In the genomic region with DNA sequence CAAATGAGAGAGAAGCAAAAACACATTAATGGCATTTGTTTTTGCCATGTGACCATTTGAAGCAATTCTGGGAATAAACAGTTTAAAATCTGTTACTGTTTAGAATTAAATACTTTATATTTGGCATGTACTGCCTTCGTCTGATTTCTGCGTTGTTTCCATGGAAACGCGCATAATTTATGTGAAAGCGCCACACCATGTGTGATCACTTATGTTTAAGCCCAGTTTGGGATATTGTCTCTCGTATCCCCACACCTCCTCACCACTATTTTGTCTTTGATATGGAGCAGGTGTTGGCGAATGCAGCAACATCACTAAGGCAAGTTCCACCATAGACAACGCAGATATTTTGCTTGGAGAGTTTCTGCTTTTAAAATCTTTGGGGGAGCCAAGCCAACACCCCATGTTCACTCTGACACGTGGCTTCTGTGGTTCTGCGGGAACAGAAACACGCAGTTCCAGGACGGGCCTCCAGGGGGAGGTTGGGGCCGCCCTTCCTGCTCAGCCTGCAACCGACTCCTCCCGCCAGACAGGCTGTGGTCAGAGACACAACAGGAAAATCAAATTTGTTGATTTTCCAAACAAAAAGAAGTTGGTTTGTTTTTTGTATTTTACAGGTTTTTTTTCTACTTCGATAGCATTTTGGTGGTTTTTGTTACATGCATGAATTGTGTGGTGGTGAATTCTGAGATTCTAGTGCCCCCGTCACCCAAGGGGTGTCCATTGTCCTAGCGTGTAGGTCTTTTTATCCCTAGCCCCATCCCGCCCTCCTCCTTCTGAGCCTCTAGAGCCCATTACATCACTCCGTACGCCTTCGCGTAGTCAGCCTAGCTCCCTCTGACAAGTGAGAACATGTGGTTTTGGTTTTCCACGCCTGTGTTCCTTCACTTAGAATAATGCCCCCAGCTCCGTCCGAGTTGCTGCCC, we compare ENCODE assay signal across 1 cellular context.
TF ChIP-seq lines count a peak whose summit lies in the region.

No MANE protein-coding gene starts in this region.

TF ChIP-seq in K562, 482 proteins besides CTCF, POLR2A, EP300 and RAD21 (continued from another document and continues in another):
- no peak for TF ChIP-seq MECOM (CRISPR knock-in tag; IDR thresholded peaks at IDR 0.05)
- TF ChIP-seq RBM22 (IDR thresholded peaks at IDR 0.05; ENCODE audit: low read depth, low read length, poor library complexity, severe bottlenecking): no peak
- TF ChIP-seq, protein P1, sequence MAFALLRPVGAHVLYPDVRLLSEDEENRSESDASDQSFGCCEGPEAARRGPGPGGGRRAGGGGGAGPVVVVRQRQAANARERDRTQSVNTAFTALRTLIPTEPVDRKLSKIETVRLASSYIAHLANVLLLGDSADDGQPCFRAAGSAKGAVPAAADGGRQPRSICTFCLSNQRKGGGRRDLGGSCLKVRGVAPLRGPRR (CRISPR knock-in tag; IDR thresholded peaks at IDR 0.05): no peak
- no peak for TF ChIP-seq NR1H2 (CRISPR knock-in tag; IDR thresholded peaks at IDR 0.05)
- no peak for TF ChIP-seq HMG20A (CRISPR knock-in tag; conservative IDR thresholded peaks at IDR 0.05)
- TF ChIP-seq IFI16 (CRISPR knock-in tag; IDR thresholded peaks at IDR 0.05): no peak
- TF ChIP-seq HDAC1 (IDR thresholded peaks at IDR 0.05): no peak
- TF ChIP-seq ZBTB17 (CRISPR knock-in tag; IDR thresholded peaks at IDR 0.05): no peak
- TF ChIP-seq TARDBP (IDR thresholded peaks at IDR 0.05): no peak
- TF ChIP-seq, protein P2, sequence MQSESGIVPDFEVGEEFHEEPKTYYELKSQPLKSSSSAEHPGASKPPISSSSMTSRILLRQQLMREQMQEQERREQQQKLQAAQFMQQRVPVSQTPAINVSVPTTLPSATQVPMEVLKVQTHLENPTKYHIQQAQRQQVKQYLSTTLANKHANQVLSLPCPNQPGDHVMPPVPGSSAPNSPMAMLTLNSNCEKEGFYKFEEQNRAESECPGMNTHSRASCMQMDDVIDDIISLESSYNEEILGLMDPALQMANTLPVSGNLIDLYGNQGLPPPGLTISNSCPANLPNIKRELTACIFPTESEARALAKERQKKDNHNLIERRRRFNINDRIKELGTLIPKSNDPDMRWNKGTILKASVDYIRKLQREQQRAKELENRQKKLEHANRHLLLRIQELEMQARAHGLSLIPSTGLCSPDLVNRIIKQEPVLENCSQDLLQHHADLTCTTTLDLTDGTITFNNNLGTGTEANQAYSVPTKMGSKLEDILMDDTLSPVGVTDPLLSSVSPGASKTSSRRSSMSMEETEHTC (IDR thresholded peaks at IDR 0.05): no peak
- TF ChIP-seq, protein P3, sequence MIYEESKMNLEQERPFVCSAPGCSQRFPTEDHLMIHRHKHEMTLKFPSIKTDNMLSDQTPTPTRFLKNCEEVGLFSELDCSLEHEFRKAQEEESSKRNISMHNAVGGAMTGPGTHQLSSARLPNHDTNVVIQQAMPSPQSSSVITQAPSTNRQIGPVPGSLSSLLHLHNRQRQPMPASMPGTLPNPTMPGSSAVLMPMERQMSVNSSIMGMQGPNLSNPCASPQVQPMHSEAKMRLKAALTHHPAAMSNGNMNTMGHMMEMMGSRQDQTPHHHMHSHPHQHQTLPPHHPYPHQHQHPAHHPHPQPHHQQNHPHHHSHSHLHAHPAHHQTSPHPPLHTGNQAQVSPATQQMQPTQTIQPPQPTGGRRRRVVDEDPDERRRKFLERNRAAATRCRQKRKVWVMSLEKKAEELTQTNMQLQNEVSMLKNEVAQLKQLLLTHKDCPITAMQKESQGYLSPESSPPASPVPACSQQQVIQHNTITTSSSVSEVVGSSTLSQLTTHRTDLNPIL (CRISPR knock-in tag; IDR thresholded peaks at IDR 0.05): no peak
- TF ChIP-seq, protein P4, sequence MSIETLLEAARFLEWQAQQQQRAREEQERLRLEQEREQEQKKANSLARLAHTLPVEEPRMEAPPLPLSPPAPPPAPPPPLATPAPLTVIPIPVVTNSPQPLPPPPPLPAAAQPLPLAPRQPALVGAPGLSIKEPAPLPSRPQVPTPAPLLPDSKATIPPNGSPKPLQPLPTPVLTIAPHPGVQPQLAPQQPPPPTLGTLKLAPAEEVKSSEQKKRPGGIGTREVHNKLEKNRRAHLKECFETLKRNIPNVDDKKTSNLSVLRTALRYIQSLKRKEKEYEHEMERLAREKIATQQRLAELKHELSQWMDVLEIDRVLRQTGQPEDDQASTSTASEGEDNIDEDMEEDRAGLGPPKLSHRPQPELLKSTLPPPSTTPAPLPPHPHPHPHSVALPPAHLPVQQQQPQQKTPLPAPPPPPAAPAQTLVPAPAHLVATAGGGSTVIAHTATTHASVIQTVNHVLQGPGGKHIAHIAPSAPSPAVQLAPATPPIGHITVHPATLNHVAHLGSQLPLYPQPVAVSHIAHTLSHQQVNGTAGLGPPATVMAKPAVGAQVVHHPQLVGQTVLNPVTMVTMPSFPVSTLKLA (conservative IDR thresholded peaks at IDR 0.05): peak; percentile 79 to 83
- TF ChIP-seq, protein P5, sequence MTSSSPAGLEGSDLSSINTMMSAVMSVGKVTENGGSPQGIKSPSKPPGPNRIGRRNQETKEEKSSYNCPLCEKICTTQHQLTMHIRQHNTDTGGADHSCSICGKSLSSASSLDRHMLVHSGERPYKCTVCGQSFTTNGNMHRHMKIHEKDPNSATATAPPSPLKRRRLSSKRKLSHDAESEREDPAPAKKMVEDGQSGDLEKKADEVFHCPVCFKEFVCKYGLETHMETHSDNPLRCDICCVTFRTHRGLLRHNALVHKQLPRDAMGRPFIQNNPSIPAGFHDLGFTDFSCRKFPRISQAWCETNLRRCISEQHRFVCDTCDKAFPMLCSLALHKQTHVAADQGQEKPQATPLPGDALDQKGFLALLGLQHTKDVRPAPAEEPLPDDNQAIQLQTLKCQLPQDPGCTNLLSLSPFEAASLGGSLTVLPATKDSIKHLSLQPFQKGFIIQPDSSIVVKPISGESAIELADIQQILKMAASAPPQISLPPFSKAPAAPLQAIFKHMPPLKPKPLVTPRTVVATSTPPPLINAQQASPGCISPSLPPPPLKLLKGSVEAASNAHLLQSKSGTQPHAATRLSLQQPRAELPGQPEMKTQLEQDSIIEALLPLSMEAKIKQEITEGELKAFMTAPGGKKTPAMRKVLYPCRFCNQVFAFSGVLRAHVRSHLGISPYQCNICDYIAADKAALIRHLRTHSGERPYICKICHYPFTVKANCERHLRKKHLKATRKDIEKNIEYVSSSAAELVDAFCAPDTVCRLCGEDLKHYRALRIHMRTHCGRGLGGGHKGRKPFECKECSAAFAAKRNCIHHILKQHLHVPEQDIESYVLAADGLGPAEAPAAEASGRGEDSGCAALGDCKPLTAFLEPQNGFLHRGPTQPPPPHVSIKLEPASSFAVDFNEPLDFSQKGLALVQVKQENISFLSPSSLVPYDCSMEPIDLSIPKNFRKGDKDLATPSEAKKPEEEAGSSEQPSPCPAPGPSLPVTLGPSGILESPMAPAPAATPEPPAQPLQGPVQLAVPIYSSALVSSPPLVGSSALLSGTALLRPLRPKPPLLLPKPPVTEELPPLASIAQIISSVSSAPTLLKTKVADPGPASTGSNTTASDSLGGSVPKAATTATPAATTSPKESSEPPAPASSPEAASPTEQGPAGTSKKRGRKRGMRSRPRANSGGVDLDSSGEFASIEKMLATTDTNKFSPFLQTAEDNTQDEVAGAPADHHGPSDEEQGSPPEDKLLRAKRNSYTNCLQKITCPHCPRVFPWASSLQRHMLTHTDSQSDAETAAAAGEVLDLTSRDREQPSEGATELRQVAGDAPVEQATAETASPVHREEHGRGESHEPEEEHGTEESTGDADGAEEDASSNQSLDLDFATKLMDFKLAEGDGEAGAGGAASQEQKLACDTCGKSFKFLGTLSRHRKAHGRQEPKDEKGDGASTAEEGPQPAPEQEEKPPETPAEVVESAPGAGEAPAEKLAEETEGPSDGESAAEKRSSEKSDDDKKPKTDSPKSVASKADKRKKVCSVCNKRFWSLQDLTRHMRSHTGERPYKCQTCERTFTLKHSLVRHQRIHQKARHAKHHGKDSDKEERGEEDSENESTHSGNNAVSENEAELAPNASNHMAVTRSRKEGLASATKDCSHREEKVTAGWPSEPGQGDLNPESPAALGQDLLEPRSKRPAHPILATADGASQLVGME (CRISPR knock-in tag; IDR thresholded peaks at IDR 0.05): no peak
- no peak for TF ChIP-seq SMAD2 (IDR thresholded peaks at IDR 0.05; ENCODE audit: low read depth, low read length)
- TF ChIP-seq, protein P6, sequence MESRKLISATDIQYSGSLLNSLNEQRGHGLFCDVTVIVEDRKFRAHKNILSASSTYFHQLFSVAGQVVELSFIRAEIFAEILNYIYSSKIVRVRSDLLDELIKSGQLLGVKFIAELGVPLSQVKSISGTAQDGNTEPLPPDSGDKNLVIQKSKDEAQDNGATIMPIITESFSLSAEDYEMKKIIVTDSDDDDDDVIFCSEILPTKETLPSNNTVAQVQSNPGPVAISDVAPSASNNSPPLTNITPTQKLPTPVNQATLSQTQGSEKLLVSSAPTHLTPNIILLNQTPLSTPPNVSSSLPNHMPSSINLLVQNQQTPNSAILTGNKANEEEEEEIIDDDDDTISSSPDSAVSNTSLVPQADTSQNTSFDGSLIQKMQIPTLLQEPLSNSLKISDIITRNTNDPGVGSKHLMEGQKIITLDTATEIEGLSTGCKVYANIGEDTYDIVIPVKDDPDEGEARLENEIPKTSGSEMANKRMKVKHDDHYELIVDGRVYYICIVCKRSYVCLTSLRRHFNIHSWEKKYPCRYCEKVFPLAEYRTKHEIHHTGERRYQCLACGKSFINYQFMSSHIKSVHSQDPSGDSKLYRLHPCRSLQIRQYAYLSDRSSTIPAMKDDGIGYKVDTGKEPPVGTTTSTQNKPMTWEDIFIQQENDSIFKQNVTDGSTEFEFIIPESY (CRISPR knock-in tag; IDR thresholded peaks at IDR 0.05): 0 out of 2 replicates have a peak, but pooled peaks have one; percentile 20
- no peak for TF ChIP-seq SNRNP70 (optimal IDR thresholded peaks at IDR 0.05; ENCODE audit: low read depth, low read length)
- no peak for TF ChIP-seq KDM4B (IDR thresholded peaks at IDR 0.05; ENCODE audit: borderline replicate concordance in 2 of 2, low read depth in 1 of 2)
- TF ChIP-seq, protein P7, sequence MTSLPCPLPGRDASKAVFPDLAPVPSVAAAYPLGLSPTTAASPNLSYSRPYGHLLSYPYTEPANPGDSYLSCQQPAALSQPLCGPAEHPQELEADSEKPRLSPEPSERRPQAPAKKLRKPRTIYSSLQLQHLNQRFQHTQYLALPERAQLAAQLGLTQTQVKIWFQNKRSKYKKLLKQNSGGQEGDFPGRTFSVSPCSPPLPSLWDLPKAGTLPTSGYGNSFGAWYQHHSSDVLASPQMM (CRISPR knock-in tag; IDR thresholded peaks at IDR 0.05): no peak
- TF ChIP-seq TAF7 (tag; IDR thresholded peaks at IDR 0.05): no peak
- TF ChIP-seq CCNT2 (IDR thresholded peaks at IDR 0.05; ENCODE audit: borderline replicate concordance, extremely low read depth, insufficient read length, low read depth, low read length): no peak
- TF ChIP-seq TAF15 (IDR thresholded peaks at IDR 0.05; ENCODE audit: low read depth, low read length): no peak
- no peak for TF ChIP-seq EZH2 (IDR thresholded peaks at IDR 0.05; ENCODE audit: borderline replicate concordance, low read depth, low read length)
- TF ChIP-seq PHB2 (IDR thresholded peaks at IDR 0.05; ENCODE audit: low read depth): no peak
- no peak for TF ChIP-seq LEF1 (IDR thresholded peaks at IDR 0.05)
- peak; percentile 47; the same call in 1 of the 2 replicates for TF ChIP-seq BHLHE40 (IDR thresholded peaks at IDR 0.05; ENCODE audit: low read length)
- TF ChIP-seq, protein P8, sequence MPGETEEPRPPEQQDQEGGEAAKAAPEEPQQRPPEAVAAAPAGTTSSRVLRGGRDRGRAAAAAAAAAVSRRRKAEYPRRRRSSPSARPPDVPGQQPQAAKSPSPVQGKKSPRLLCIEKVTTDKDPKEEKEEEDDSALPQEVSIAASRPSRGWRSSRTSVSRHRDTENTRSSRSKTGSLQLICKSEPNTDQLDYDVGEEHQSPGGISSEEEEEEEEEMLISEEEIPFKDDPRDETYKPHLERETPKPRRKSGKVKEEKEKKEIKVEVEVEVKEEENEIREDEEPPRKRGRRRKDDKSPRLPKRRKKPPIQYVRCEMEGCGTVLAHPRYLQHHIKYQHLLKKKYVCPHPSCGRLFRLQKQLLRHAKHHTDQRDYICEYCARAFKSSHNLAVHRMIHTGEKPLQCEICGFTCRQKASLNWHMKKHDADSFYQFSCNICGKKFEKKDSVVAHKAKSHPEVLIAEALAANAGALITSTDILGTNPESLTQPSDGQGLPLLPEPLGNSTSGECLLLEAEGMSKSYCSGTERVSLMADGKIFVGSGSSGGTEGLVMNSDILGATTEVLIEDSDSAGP (CRISPR knock-in tag; IDR thresholded peaks at IDR 0.05): no peak
- TF ChIP-seq HMG20B (CRISPR knock-in tag; IDR thresholded peaks at IDR 0.05): no peak
- TF ChIP-seq RNF2 (IDR thresholded peaks at IDR 0.05): no peak; the same call in 1 of the 2 replicates
- TF ChIP-seq, protein P9, sequence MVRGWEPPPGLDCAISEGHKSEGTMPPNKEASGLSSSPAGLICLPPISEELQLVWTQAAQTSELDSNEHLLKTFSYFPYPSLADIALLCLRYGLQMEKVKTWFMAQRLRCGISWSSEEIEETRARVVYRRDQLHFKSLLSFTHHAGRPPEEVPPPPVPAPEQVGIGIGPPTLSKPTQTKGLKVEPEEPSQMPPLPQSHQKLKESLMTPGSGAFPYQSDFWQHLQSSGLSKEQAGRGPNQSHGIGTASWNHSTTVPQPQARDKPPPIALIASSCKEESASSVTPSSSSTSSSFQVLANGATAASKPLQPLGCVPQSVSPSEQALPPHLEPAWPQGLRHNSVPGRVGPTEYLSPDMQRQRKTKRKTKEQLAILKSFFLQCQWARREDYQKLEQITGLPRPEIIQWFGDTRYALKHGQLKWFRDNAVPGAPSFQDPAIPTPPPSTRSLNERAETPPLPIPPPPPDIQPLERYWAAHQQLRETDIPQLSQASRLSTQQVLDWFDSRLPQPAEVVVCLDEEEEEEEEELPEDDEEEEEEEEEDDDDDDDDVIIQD (CRISPR knock-in tag; IDR thresholded peaks at IDR 0.05): no peak
- no peak for TF ChIP-seq TAL1 (IDR thresholded peaks at IDR 0.05)
- no peak for TF ChIP-seq NFIX (CRISPR knock-in tag; IDR thresholded peaks at IDR 0.05; ENCODE audit: low read depth)
- no peak for TF ChIP-seq SMARCB1 (IDR thresholded peaks at IDR 0.05; ENCODE audit: insufficient read length, low read depth)
- TF ChIP-seq, protein P10, sequence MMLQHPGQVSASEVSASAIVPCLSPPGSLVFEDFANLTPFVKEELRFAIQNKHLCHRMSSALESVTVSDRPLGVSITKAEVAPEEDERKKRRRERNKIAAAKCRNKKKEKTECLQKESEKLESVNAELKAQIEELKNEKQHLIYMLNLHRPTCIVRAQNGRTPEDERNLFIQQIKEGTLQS (IDR thresholded peaks at IDR 0.05): no peak
- TF ChIP-seq, protein P10 (CRISPR knock-in tag; conservative IDR thresholded peaks at IDR 0.05): no peak
- TF ChIP-seq MYC (IDR thresholded peaks at IDR 0.05; ENCODE audit: low read depth, low read length): peak; percentile 95
- TF ChIP-seq MYC (CRISPR knock-in tag; IDR thresholded peaks at IDR 0.05; ENCODE audit: borderline replicate concordance, low read depth): no peak
- TF ChIP-seq ZNF76 (CRISPR knock-in tag; IDR thresholded peaks at IDR 0.05; ENCODE audit: borderline replicate concordance): no peak
- TF ChIP-seq, protein P11, sequence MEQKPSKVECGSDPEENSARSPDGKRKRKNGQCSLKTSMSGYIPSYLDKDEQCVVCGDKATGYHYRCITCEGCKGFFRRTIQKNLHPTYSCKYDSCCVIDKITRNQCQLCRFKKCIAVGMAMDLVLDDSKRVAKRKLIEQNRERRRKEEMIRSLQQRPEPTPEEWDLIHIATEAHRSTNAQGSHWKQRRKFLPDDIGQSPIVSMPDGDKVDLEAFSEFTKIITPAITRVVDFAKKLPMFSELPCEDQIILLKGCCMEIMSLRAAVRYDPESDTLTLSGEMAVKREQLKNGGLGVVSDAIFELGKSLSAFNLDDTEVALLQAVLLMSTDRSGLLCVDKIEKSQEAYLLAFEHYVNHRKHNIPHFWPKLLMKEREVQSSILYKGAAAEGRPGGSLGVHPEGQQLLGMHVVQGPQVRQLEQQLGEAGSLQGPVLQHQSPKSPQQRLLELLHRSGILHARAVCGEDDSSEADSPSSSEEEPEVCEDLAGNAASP (IDR thresholded peaks at IDR 0.05): no peak
- no peak for TF ChIP-seq NCOA2 (IDR thresholded peaks at IDR 0.05; ENCODE audit: partially characterized antibody in 2 of 2)
